14 cellular contexts compared by ENCODE assay signal in the genomic region with DNA sequence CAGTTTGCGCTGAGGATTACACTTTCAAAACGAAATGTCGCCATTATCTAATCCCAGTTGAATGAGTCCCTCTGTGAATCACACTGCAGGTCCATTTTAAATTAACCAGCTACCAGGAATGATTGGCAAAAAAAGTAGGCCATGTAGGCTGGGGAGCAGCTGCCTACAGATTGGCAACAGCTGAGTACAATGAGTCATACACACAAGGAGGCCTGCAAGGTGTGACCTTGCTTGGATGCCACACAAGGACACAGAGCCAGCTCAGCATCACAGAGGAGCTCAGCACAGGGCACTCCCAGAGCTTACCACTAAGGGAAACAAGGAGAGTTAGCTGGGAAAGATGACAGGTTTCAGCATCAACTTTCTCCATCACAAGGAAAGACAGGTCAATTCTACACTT. TPM values are rescaled to one million over a fixed set of nuclear protein-coding genes. Genes with fewer than 3 reads are reported as not detected.
DNase-seq lines count a peak whose midpoint lies in the region; ATAC-seq and TF ChIP-seq lines count a peak whose summit lies in the region.
"Had no signal": no experiment of that assay in that cellular context is flagged by ENCODE, and none has a peak within 500 bp of the region (broad histone marks: within the 10 kb centered on the region; RNA-seq: fewer than 3 reads in every experiment).

No MANE protein-coding gene starts in this region.

- H4K91ac ChIP-seq in trophoblast cell (ENCODE audit: low read depth, low read length) = peak overlapping the region; percentile 4

- peak overlapping the region; percentile 55 for H2BK12ac ChIP-seq in trophoblast cell (ENCODE audit: low read length)

- H3K4me3 ChIP-seq in endodermal cell (ENCODE audit: low read length) (no peak overlapping the region), trophoblast cell (ENCODE audit: low read depth, low read length) (no peak overlapping the region)
- H3K4me3 ChIP-seq: thoracic aorta had no signal

- H3K23ac ChIP-seq in trophoblast cell (ENCODE audit: low read length) = no peak overlapping the region

- no peaks in the 10 kb centered on the region for H3K36me3 ChIP-seq in endodermal cell (ENCODE audit: control insufficient read depth, insufficient read depth, low read length)
- no peaks in the 10 kb centered on the region for H3K36me3 ChIP-seq in trophoblast cell (ENCODE audit: control insufficient read depth in 1 of 2, insufficient read depth in 2 of 2, low read length in 2 of 2)
- H3K36me3 ChIP-seq: thoracic aorta had no signal

- no peak overlapping the region for H3K4me3 Mint-ChIP-seq in endodermal cell

- H3K79me1 ChIP-seq in trophoblast cell (ENCODE audit: low read length) = peaks cover 18% of the 10 kb centered on the region

- DNase-seq in NCI-H82 (lab: John Stamatoyannopoulos, UW) (peak; percentile 12), NCI-H82 treated with DMSO at 0.1 percent for 48 hours (lab: John Stamatoyannopoulos, UW; ENCODE audit: unreplicated experiment) (no peak), M059J (ENCODE audit: low read depth) (peak; percentile 87), endodermal cell (peak; percentile 71), trophoblast cell (no peak), NAMALWA (ENCODE audit: low spot score) (no peak)
- DNase-seq: NCI-H2081 had no signal

- H3K36me3 Mint-ChIP-seq in endodermal cell (ENCODE audit: low read depth) = no peaks in the 10 kb centered on the region

- no peak overlapping the region for H2AFZ ChIP-seq in trophoblast cell (ENCODE audit: insufficient read depth, low read length, poor library complexity)

- no peak overlapping the region for H3K18ac ChIP-seq in trophoblast cell (ENCODE audit: low read length)

- WGBS in endodermal cell (ENCODE audit: insufficient coverage in 1 of 2, insufficient read length in 1 of 2), 2 experiments = 95 to 100% methylated on average over 3 of the region's 3 CpGs
- no CpG with 5 or more reads among the region's 3 CpGs for WGBS in trophoblast cell (ENCODE audit: extremely low coverage, insufficient coverage, insufficient read length)

- no peak overlapping the region for H3K14ac ChIP-seq in trophoblast cell (ENCODE audit: low read length)

- H3K27me3 ChIP-seq in endodermal cell (ENCODE audit: control insufficient read depth, insufficient read depth, low read length, poor library complexity, severe bottlenecking) = no peaks in the 10 kb centered on the region
- no peaks in the 10 kb centered on the region for H3K27me3 ChIP-seq in trophoblast cell (ENCODE audit: insufficient read depth, low read length)

- H2BK120ac ChIP-seq in trophoblast cell (ENCODE audit: insufficient read depth, low read length, poor library complexity) = no peak overlapping the region

- no peak overlapping the region for H2BK5ac ChIP-seq in trophoblast cell (ENCODE audit: low read depth, low read length, poor library complexity)

- no peak overlapping the region for H4K12ac ChIP-seq in trophoblast cell (ENCODE audit: low read depth, low read length)

- no peak overlapping the region for H4K8ac ChIP-seq in trophoblast cell (ENCODE audit: low read depth, low read length)

- H3K27ac ChIP-seq in endodermal cell (ENCODE audit: low read depth, low read length) (no peak overlapping the region), trophoblast cell (ENCODE audit: low read depth, low read length) (no peak overlapping the region)
- H3K27ac ChIP-seq: thoracic aorta had no signal

- no peak overlapping the region for H3K9ac ChIP-seq in endodermal cell (ENCODE audit: extremely low read depth, low read length, poor library complexity, severe bottlenecking)
- no peak overlapping the region for H3K9ac ChIP-seq in trophoblast cell (ENCODE audit: low read length)

- H3K9me3 Mint-ChIP-seq in endodermal cell = no peaks in the 10 kb centered on the region

- H3K79me2 ChIP-seq in trophoblast cell (ENCODE audit: control insufficient read depth, insufficient read depth, low read length, poor library complexity) = no peaks in the 10 kb centered on the region

- H3K4ac ChIP-seq in trophoblast cell (ENCODE audit: low read depth, low read length) = no peak overlapping the region

- no peaks in the 10 kb centered on the region for H3K27me3 Mint-ChIP-seq in endodermal cell (ENCODE audit: insufficient read depth)

- H3K4me2 ChIP-seq in trophoblast cell (ENCODE audit: low read length) = no peak overlapping the region

- peaks cover 5% of the 10 kb centered on the region for H3K4me1 ChIP-seq in endodermal cell (ENCODE audit: control insufficient read depth, insufficient read depth, low read length)
- peaks cover 9 to 20% of the 10 kb centered on the region in 2 experiments for H3K4me1 ChIP-seq in trophoblast cell (ENCODE audit: control insufficient read depth in 1 of 2, insufficient read depth in 2 of 2, low read length in 2 of 2)

- no peak for TF ChIP-seq CTCF in endodermal cell (conservative IDR thresholded peaks at IDR 0.05)

- ATAC-seq in GM21528 (IDR thresholded peaks at IDR 0.05; ENCODE audit: low FRiP score, unreplicated experiment) (no peak), HG03571 (IDR thresholded peaks at IDR 0.05; ENCODE audit: unreplicated experiment) (no peak)

- no peaks in the 10 kb centered on the region for H3K9me3 ChIP-seq in endodermal cell (ENCODE audit: control insufficient read depth, low read length)
- no peaks in the 10 kb centered on the region for H3K9me3 ChIP-seq in trophoblast cell (ENCODE audit: insufficient read depth, low read depth, low read length)
- H3K9me3 ChIP-seq: thoracic aorta had no signal

- H2AK5ac ChIP-seq in trophoblast cell (ENCODE audit: low read length) = no peak overlapping the region

- peaks cover 30% of the 10 kb centered on the region for H3K4me1 Mint-ChIP-seq in endodermal cell

- no peak overlapping the region for H3K27ac Mint-ChIP-seq in endodermal cell

RNA-seq across cellular contexts. Expression of a gene that starts 12.9 kb away (rescaled TPM):
- not detected in 2 replicates for total RNA-seq in M059J (2014; rRNA removed; shearing (Covaris generic))
- total RNA-seq in endodermal cell = under 1 TPM; 0.59 to 0.60 TPM
- polyA plus RNA-seq in endodermal cell (2013, experiment 1 of 2) = 0.28 TPM
- not detected for polyA plus RNA-seq in endodermal cell (2013, experiment 2 of 2)
- polyA plus RNA-seq in trophoblast cell (2013) = 0.83 and 1.1 TPM in 2 replicates
- total RNA-seq: A673, fibroblast of lung, lung microvascular endothelial cell had no signal
- polyA plus RNA-seq: adipose tissue, fibroblast of lung had no signal

Comparison
In these comparisons a context has a peak if more than half of its experiments do, and no peak if none do; other contexts are left out.
1. DNase-seq: peak in NCI-H82 (single experiment), M059J (single experiment) and endodermal cell (single experiment); none in NCI-H82 treated with DMSO at 0.1 percent for 48 hours (single experiment), trophoblast cell (0 of 2) and NAMALWA (single experiment).